29 cellular contexts compared by ENCODE assay signal in genomic region chr9:89787595-89787994, GRCh38.
"Had no signal": no experiment of that assay in that cellular context is flagged by ENCODE, and none has a peak within 500 bp of the region (broad histone marks: within the 10 kb centered on the region; RNA-seq: fewer than 3 reads in every experiment).

No MANE protein-coding gene starts in this region.

- H3K27me3 Mint-ChIP-seq: stimulated activated memory B cell treated with anti-CD40 and anti-IgM and Interleukin-4, amounts not matched to agents 10 μg/mL and 1 μg/mL and 100 μg/mL, for 72 hours; stimulated activated naive B cell treated with anti-CD40 and anti-IgM and Interleukin-4, amounts not matched to agents 10 μg/mL and 1 μg/mL and 100 μg/mL, for 72 hours; stimulated activated naive CD8-positive, alpha-beta T cell treated with anti-CD3 and anti-CD28 coated beads, Interleukin-15, amount 100 ng/mL, for 72 hours; stimulated activated naive CD8-positive, alpha-beta T cell treated with anti-CD3 and anti-CD28 coated beads, Interleukin-15, Interleukin-2, amounts not matched to agents 100 ng/mL and 50 ng/mL, for 24 hours; type B pancreatic cell had no signal

- H3K9me3 Mint-ChIP-seq: stimulated activated effector memory CD8-positive, alpha-beta T cell treated with anti-CD3 and anti-CD28 coated beads, Interleukin-12 subunit alpha, Interleukin-12 subunit beta, amount 100 ng/mL, for 72 hours; stimulated activated memory B cell treated with anti-CD40 and anti-IgM and Interleukin-4, amounts not matched to agents 10 μg/mL and 1 μg/mL and 100 μg/mL, for 72 hours; stimulated activated naive B cell treated with anti-CD40 and anti-IgM and Interleukin-4, amounts not matched to agents 10 μg/mL and 1 μg/mL and 100 μg/mL, for 72 hours; stimulated activated naive CD8-positive, alpha-beta T cell treated with anti-CD3 and anti-CD28 coated beads, Interleukin-15, amount 100 ng/mL, for 72 hours; stimulated activated naive CD8-positive, alpha-beta T cell treated with anti-CD3 and anti-CD28 coated beads, Interleukin-15, Interleukin-2, amounts not matched to agents 100 ng/mL and 50 ng/mL, for 24 hours had no signal

- H3K4me1 ChIP-seq: testis, thyroid gland, tibial artery, tibial nerve, upper lobe of right lung, uterus, vagina had no signal

- ATAC-seq: stimulated activated effector memory CD8-positive, alpha-beta T cell treated with anti-CD3 and anti-CD28 coated beads, Interleukin-12 subunit alpha, Interleukin-12 subunit beta, amount 100 ng/mL, for 72 hours; stimulated activated memory B cell treated with anti-CD40 and anti-IgM and Interleukin-4, amounts not matched to agents 10 μg/mL and 1 μg/mL and 100 μg/mL, for 72 hours; stimulated activated naive CD8-positive, alpha-beta T cell treated with anti-CD3 and anti-CD28 coated beads, Interleukin-15, amount 100 ng/mL, for 72 hours; stimulated activated naive CD8-positive, alpha-beta T cell treated with anti-CD3 and anti-CD28 coated beads, Interleukin-15, Interleukin-2, amounts not matched to agents 100 U/mL and 50 U/mL, for 24 hours; upper lobe of right lung had no signal

- H3K27ac Mint-ChIP-seq: stimulated activated effector memory CD8-positive, alpha-beta T cell treated with anti-CD3 and anti-CD28 coated beads, Interleukin-12 subunit alpha, Interleukin-12 subunit beta, amount 100 ng/mL, for 72 hours; stimulated activated memory B cell treated with anti-CD40 and anti-IgM and Interleukin-4, amounts not matched to agents 10 μg/mL and 1 μg/mL and 100 μg/mL, for 72 hours; stimulated activated naive B cell treated with anti-CD40 and anti-IgM and Interleukin-4, amounts not matched to agents 10 μg/mL and 1 μg/mL and 100 μg/mL, for 72 hours; stimulated activated naive CD8-positive, alpha-beta T cell treated with anti-CD3 and anti-CD28 coated beads, Interleukin-15, amount 100 ng/mL, for 72 hours; stimulated activated naive CD8-positive, alpha-beta T cell treated with anti-CD3 and anti-CD28 coated beads, Interleukin-15, Interleukin-2, amounts not matched to agents 100 ng/mL and 50 ng/mL, for 24 hours; type B pancreatic cell had no signal

- H3K36me3 ChIP-seq: stomach, suprapubic skin, thoracic aorta, thyroid gland, tibial artery, tibial nerve, transverse colon, upper lobe of left lung, upper lobe of right lung, uterus, vagina had no signal

- DNase-seq: stimulated activated CD4-positive, alpha-beta T cell treated with anti-CD3 and anti-CD28 coated beads, Interleukin-2, amount 100 ng/mL, for 48 hours; stimulated activated CD4-positive, alpha-beta T cell treated with anti-CD3 and anti-CD28 coated beads, Interleukin-4, amount 100 ng/mL, for 1 hour; stimulated activated CD4-positive, alpha-beta T cell treated with anti-CD3 and anti-CD28 coated beads, Interleukin-4, amount 100 ng/mL, for 24 hours; stimulated activated CD4-positive, alpha-beta T cell treated with anti-CD3 and anti-CD28 coated beads, Interleukin-4, amount 100 ng/mL, for 4 hours; stimulated activated CD8-positive, alpha-beta memory T cell treated with anti-CD3 and anti-CD28 coated beads, Interleukin-4, amount 100 ng/mL, for 48 hours; stimulated activated naive B cell treated with anti-CD40 and anti-IgM and Interleukin-4, amounts not matched to agents 10 μg/mL and 1 μg/mL and 100 μg/mL, for 72 hours; stimulated activated naive CD4-positive, alpha-beta T cell; stimulated activated naive CD4-positive, alpha-beta T cell treated with Interleukin-2 at 50 U/mL for 16 hours; stimulated activated naive CD8-positive, alpha-beta T cell treated with anti-CD3 and anti-CD28 coated beads, Interleukin-15, amount 100 ng/mL, for 72 hours; stimulated activated naive CD8-positive, alpha-beta T cell treated with anti-CD3 and anti-CD28 coated beads, Interleukin-15, Interleukin-2, amounts not matched to agents 100 U/mL and 50 U/mL, for 24 hours; stomach; substantia nigra; testis; thyroid gland; tibial artery; transverse colon; trophoblast cell; upper lobe of left lung; upper lobe of right lung; uterus had no signal

- H3K4me3 Mint-ChIP-seq: stimulated activated effector memory CD8-positive, alpha-beta T cell treated with anti-CD3 and anti-CD28 coated beads, Interleukin-12 subunit alpha, Interleukin-12 subunit beta, amount 100 ng/mL, for 72 hours; stimulated activated memory B cell treated with anti-CD40 and anti-IgM and Interleukin-4, amounts not matched to agents 10 μg/mL and 1 μg/mL and 100 μg/mL, for 72 hours; stimulated activated naive B cell treated with anti-CD40 and anti-IgM and Interleukin-4, amounts not matched to agents 10 μg/mL and 1 μg/mL and 100 μg/mL, for 72 hours; stimulated activated naive CD8-positive, alpha-beta T cell treated with anti-CD3 and anti-CD28 coated beads, Interleukin-15, amount 100 ng/mL, for 72 hours; stimulated activated naive CD8-positive, alpha-beta T cell treated with anti-CD3 and anti-CD28 coated beads, Interleukin-15, Interleukin-2, amounts not matched to agents 100 ng/mL and 50 ng/mL, for 24 hours; type B pancreatic cell had no signal

- FAIRE-seq: urothelium cell line had no signal

- H3K27ac ChIP-seq: stomach, suprapubic skin, testis, thoracic aorta, thyroid gland, tibial artery, tibial nerve, transverse colon, upper lobe of left lung, upper lobe of right lung, uterus, vagina had no signal

- H3K9me3 ChIP-seq: stomach, suprapubic skin, testis, thoracic aorta, thyroid gland, tibial artery, transverse colon, upper lobe of left lung, upper lobe of right lung, uterus, vagina had no signal

- H3K4me3 ChIP-seq: stomach, suprapubic skin, testis, thoracic aorta, thyroid gland, tibial artery, tibial nerve, transverse colon, upper lobe of left lung, upper lobe of right lung, uterus, vagina had no signal

- H3K4me1 Mint-ChIP-seq: stimulated activated effector memory CD8-positive, alpha-beta T cell treated with anti-CD3 and anti-CD28 coated beads, Interleukin-12 subunit alpha, Interleukin-12 subunit beta, amount 100 ng/mL, for 72 hours; stimulated activated naive CD8-positive, alpha-beta T cell treated with anti-CD3 and anti-CD28 coated beads, Interleukin-15, amount 100 ng/mL, for 72 hours had no signal

- H3K36me3 Mint-ChIP-seq: stimulated activated effector memory CD8-positive, alpha-beta T cell treated with anti-CD3 and anti-CD28 coated beads, Interleukin-12 subunit alpha, Interleukin-12 subunit beta, amount 100 ng/mL, for 72 hours; stimulated activated memory B cell treated with anti-CD40 and anti-IgM and Interleukin-4, amounts not matched to agents 10 μg/mL and 1 μg/mL and 100 μg/mL, for 72 hours; stimulated activated naive B cell treated with anti-CD40 and anti-IgM and Interleukin-4, amounts not matched to agents 10 μg/mL and 1 μg/mL and 100 μg/mL, for 72 hours; type B pancreatic cell had no signal

- H3K27me3 ChIP-seq: stomach, suprapubic skin, testis, thyroid gland, tibial artery, tibial nerve, transverse colon, upper lobe of left lung, upper lobe of right lung, uterus, vagina had no signal
